Comparison of ENCODE assay signal across 8 cellular contexts in genomic region chr22:41544671-41545476, GRCh38. TPM values are rescaled to one million over a fixed set of nuclear protein-coding genes. Genes with fewer than 3 reads are reported as not detected.
DNase-seq lines count a peak whose midpoint lies in the region; ATAC-seq and TF ChIP-seq lines count a peak whose summit lies in the region.

No MANE protein-coding gene starts in this region.

- H3K4me1 ChIP-seq in Loucy (ENCODE audit: insufficient read depth, low read length, poor library complexity, severe bottlenecking) (peaks cover 25% of the 10 kb centered on the region), osteoblast (ENCODE audit: insufficient read depth, low read length) (peaks cover 15% of the 10 kb centered on the region)

- peak overlapping the region; percentile 63; the same call in 1 of the 2 replicates for H2AFZ ChIP-seq in Loucy (ENCODE audit: low read length)
- H2AFZ ChIP-seq in osteoblast (ENCODE audit: low read length) = peak overlapping the region; percentile 89

- H3K36me3 ChIP-seq in Loucy (ENCODE audit: insufficient read depth, low read length) = no peaks in the 10 kb centered on the region
- peaks cover 11% of the 10 kb centered on the region for H3K36me3 ChIP-seq in osteoblast (ENCODE audit: insufficient read depth, low read length)

- no peaks in the 10 kb centered on the region for H3F3A ChIP-seq in Loucy (ENCODE audit: low read depth)

- H3K9me3 ChIP-seq in Loucy (ENCODE audit: insufficient read depth, low read depth, low read length) (no peaks in the 10 kb centered on the region), osteoblast (ENCODE audit: low read depth, low read length) (no peaks in the 10 kb centered on the region)

- TF ChIP-seq CTCF in Loucy (conservative IDR thresholded peaks at IDR 0.05; ENCODE audit: low read length) = no peak
- TF ChIP-seq CTCF in coronary artery (IDR thresholded peaks at IDR 0.05) = no peak
- no peak for TF ChIP-seq CTCF in osteoblast (IDR thresholded peaks at IDR 0.05; ENCODE audit: extremely low read depth, low read depth, low read length)

- H4K20me1 ChIP-seq in Loucy (ENCODE audit: insufficient read depth, low read length, poor library complexity, severe bottlenecking) (peaks cover 13% of the 10 kb centered on the region), osteoblast (ENCODE audit: insufficient read depth, low read length) (peaks cover 29% of the 10 kb centered on the region)

- no peaks in the 10 kb centered on the region for H3K9me2 ChIP-seq in Loucy (replicated peaks; ENCODE audit: low read depth, low read length)

- H3K27ac ChIP-seq in coronary artery (peak overlapping the region; percentile 85 to 95), osteoblast (ENCODE audit: low read depth, low read length) (peak overlapping the region; percentile 63)

- ATAC-seq in HG03342 (IDR thresholded peaks at IDR 0.05; ENCODE audit: unreplicated experiment) (no peak), esophagus mucosa (no peak)

- peak overlapping the region; percentile 90 for H3K4me2 ChIP-seq in Loucy (ENCODE audit: low read depth, low read length, poor library complexity, severe bottlenecking)
- H3K4me2 ChIP-seq in osteoblast (ENCODE audit: insufficient read depth, low read length) = peak overlapping the region; percentile 94

- peaks cover 38% of the 10 kb centered on the region for H3K79me2 ChIP-seq in Loucy (ENCODE audit: insufficient read depth, low read length)
- peaks cover 46% of the 10 kb centered on the region for H3K79me2 ChIP-seq in osteoblast (ENCODE audit: insufficient read depth, low read length)

- peak overlapping the region; percentile 48 for H3K9ac ChIP-seq in Loucy (ENCODE audit: low read depth, low read length, poor library complexity, severe bottlenecking)

- H3K27me3 ChIP-seq in Loucy (ENCODE audit: insufficient read depth, low read length, poor library complexity, severe bottlenecking) (no peaks in the 10 kb centered on the region), osteoblast (ENCODE audit: insufficient read depth, low read length) (no peaks in the 10 kb centered on the region)

- H3K4me3 ChIP-seq in Loucy (ENCODE audit: low read length, poor library complexity, severe bottlenecking) (peak overlapping the region; percentile 93), coronary artery (peak overlapping the region; percentile 88), osteoblast (ENCODE audit: insufficient read depth, low read length) (peak overlapping the region; percentile 97)

- DNase-seq in ELR (ENCODE audit: low read depth) (peak; percentile 53), coronary artery (ENCODE audit: low spot score) (no peak), osteoblast (ENCODE audit: insufficient read length, low spot score, missing footprints) (peak; percentile 22), HuH-7.5 (ENCODE audit: low spot score) (no peak), DMS114 treated with DMSO at 0.1 percent for 48 hours (lab: John Stamatoyannopoulos, UW; ENCODE audit: unreplicated experiment) (no peak)

RNA-seq across cellular contexts. Expression of gene POLR3H, which starts 0.6 kb away (rescaled TPM):
- 26.2 and 27.9 TPM in 2 replicates for total RNA-seq in osteoblast
- total RNA-seq in esophagus mucosa = 27.8 TPM

RNA-seq across cellular contexts. Expression of gene CSDC2, which starts 15.9 kb away (rescaled TPM):
- total RNA-seq in osteoblast = 0.88 and 1.1 TPM in 2 replicates
- 0.08 TPM for total RNA-seq in esophagus mucosa

RNA-seq across cellular contexts. Expression of gene PMM1, which starts 44.8 kb away (rescaled TPM):
- total RNA-seq in osteoblast (15.6 and 18.9 TPM in 2 replicates), esophagus mucosa (30.0 TPM)

Comparison
In these comparisons a context has a peak if more than half of its experiments do, and no peak if none do; other contexts are left out.
1. DNase-seq: peak in ELR (single experiment) and osteoblast (single experiment); none in coronary artery (single experiment), HuH-7.5 (single experiment) and DMS114 treated with DMSO at 0.1 percent for 48 hours (single experiment).
2. Peak in every context shown above with its lines, with median percentiles within 50 percentile points of each other: H3K4me3 ChIP-seq.